Comparison of ENCODE assay signal across 1 cellular context in the genomic region with DNA sequence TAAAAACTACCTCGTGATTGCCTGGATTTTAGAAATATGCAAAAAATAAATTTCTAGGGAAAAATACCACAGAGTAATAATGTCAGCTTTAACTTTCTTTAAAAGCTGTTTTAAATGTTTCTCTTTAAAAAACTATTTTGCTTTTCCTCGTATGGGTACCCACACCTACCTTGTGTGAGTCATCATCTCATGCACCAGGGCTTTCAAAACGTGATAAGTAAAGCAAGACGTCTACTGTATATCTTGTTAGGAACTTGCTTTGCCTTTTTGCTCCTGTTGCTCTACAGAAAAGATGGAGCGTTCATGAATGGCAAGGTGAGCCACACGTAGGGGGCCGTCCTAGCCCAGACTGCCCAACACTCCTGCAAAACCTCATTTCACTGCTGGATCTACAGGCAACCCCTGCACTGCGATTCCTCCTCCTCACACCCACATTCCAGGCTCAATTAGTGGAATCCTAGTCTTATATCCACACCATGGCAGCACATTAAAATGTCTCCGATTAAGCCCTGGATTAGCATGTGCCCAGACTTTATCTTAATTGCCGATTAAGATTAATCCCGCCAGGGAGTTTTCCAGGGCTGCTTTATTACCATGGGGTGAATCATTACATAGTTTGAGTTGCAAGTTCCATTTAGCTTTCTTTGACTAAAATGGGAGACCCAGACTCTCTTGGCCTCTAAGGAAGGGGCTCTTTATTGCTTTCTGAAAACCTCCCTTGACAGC.
TF ChIP-seq lines count a peak whose summit lies in the region.

No MANE protein-coding gene starts in this region.

TF ChIP-seq in WTC11, 78 proteins besides CTCF, POLR2A, EP300 and RAD21 (continued from another document):
- TF ChIP-seq HMGXB4 (CRISPR knock-in tag; IDR thresholded peaks at IDR 0.05) = no peak
- TF ChIP-seq MXD4 (CRISPR knock-in tag; IDR thresholded peaks at IDR 0.05; ENCODE audit: borderline replicate concordance) = no peak
- no peak for TF ChIP-seq SP1 (CRISPR knock-in tag; conservative IDR thresholded peaks at IDR 0.05)
- TF ChIP-seq HMGA2 (CRISPR knock-in tag; IDR thresholded peaks at IDR 0.05) = no peak
- no peak for TF ChIP-seq JUN (CRISPR knock-in tag; IDR thresholded peaks at IDR 0.05)
- no peak for TF ChIP-seq ZNF232 (CRISPR knock-in tag; IDR thresholded peaks at IDR 0.05)
